8 cellular contexts compared by ENCODE assay signal in genomic region chr7:974820-975681, GRCh38. TPM values are rescaled to one million over a fixed set of nuclear protein-coding genes. Genes with fewer than 3 reads are reported as not detected.
DNase-seq lines count a peak whose midpoint lies in the region; ATAC-seq and TF ChIP-seq lines count a peak whose summit lies in the region.

Gene COX19 (minus strand): TSS chr7:975549. CDS start chr7:975509, 40 bp downstream.

- H3K9me3 ChIP-seq in DND-41 (ENCODE audit: insufficient read depth, low read length, severe bottlenecking) (no peaks in the 10 kb centered on the region), GM23248 (ENCODE audit: low read depth) (no peaks in the 10 kb centered on the region), neural cell (ENCODE audit: low read length) (no peaks in the 10 kb centered on the region)

- ATAC-seq in DND-41 (ENCODE audit: insufficient read depth, low read depth), result peak; percentile 90

- 1 to 2% methylated on average over 61 to 64 of the region's 78 CpGs for WGBS in GM23248 (ENCODE audit: low coverage in 1 of 2, low lambda C conversion rate in 2 of 2, missing lambda C conversion rate in 2 of 2), 2 experiments

- H3F3A ChIP-seq in GM23248 (ENCODE audit: insufficient read depth) (0 out of 2 replicates have a peak, but pooled peaks cover 5% of the 10 kb centered on the region), neural cell (ENCODE audit: insufficient read depth, low read length, poor library complexity, severe bottlenecking) (no peaks in the 10 kb centered on the region)

- H3K27ac ChIP-seq in DND-41 (ENCODE audit: low read length), result peak within 1 kb of the TSS; percentile 84
- peak within 1 kb of the TSS; percentile 94 for H3K27ac ChIP-seq in GM23248
- H3K27ac ChIP-seq in neural cell (ENCODE audit: low read length), result peak within 1 kb of the TSS; percentile 67

- in situ Hi-C loops in GM23248 (cut with MboI), result no loop called here

- H3K4me3 Mint-ChIP-seq in stimulated activated naive CD8-positive, alpha-beta T cell treated with anti-CD3 and anti-CD28 coated beads, Interleukin-15, Interleukin-2, amounts not matched to agents 100 ng/mL and 50 ng/mL, for 24 hours, result peak within 1 kb of the TSS; percentile 97

- peak within 1 kb of the TSS; percentile 93 for H3K9ac ChIP-seq in DND-41 (ENCODE audit: low read depth, low read length)
- H3K9ac ChIP-seq in GM23248, result peak within 1 kb of the TSS; percentile 95
- peak within 1 kb of the TSS; percentile 76 for H3K9ac ChIP-seq in neural cell (ENCODE audit: low read length)

- H3K9me2 ChIP-seq in GM23248 (ENCODE audit: insufficient read depth) (no peaks in the 10 kb centered on the region), neural cell (ENCODE audit: insufficient read depth, low read length) (no peaks in the 10 kb centered on the region)

- H3K4me1 ChIP-seq in DND-41 (ENCODE audit: insufficient read depth, low read length) (peaks cover 32% of the 10 kb centered on the region), GM23248 (ENCODE audit: insufficient read depth) (no peaks in the 10 kb centered on the region)

- H3K4me2 ChIP-seq in DND-41 (ENCODE audit: insufficient read depth, low read length), result peak within 1 kb of the TSS; percentile 81
- H3K4me2 ChIP-seq in GM23248 (ENCODE audit: unreplicated experiment), result peak within 1 kb of the TSS; percentile 98
- peak within 1 kb of the TSS; percentile 79 for H3K4me2 ChIP-seq in neural cell (ENCODE audit: low read length)

- H3K36me3 Mint-ChIP-seq in stimulated activated naive CD8-positive, alpha-beta T cell treated with anti-CD3 and anti-CD28 coated beads, Interleukin-15, Interleukin-2, amounts not matched to agents 100 ng/mL and 50 ng/mL, for 24 hours (ENCODE audit: low read depth), result peaks cover 25% of the 10 kb centered on the region

- peak within 1 kb of the TSS; percentile 96 for H3K27ac Mint-ChIP-seq in stimulated activated naive CD8-positive, alpha-beta T cell treated with anti-CD3 and anti-CD28 coated beads, Interleukin-15, Interleukin-2, amounts not matched to agents 100 ng/mL and 50 ng/mL, for 24 hours

- peak; percentile 14 for TF ChIP-seq RAD21 in neural cell (conservative IDR thresholded peaks at IDR 0.05)

- no peak for TF ChIP-seq EP300 in neural cell (conservative IDR thresholded peaks at IDR 0.05; ENCODE audit: poor library complexity, severe bottlenecking)

- no peak for TF ChIP-seq CTCF in DND-41 (IDR thresholded peaks at IDR 0.05; ENCODE audit: borderline replicate concordance, extremely low read depth, low read length, poor library complexity, severe bottlenecking)
- TF ChIP-seq CTCF in neural cell (IDR thresholded peaks at IDR 0.05; ENCODE audit: poor library complexity, severe bottlenecking), result no peak

- H3K27me3 ChIP-seq in DND-41 (ENCODE audit: insufficient read depth, low read length, poor library complexity) (no peaks in the 10 kb centered on the region), GM23248 (replicated peaks; ENCODE audit: insufficient read depth) (no peaks in the 10 kb centered on the region), neural cell (ENCODE audit: insufficient read depth, low read depth, low read length) (no peaks in the 10 kb centered on the region)

- H3K79me2 ChIP-seq in DND-41 (ENCODE audit: insufficient read depth, low read length) (peaks cover 51% of the 10 kb centered on the region), GM23248 (ENCODE audit: insufficient read depth) (peaks cover 49% of the 10 kb centered on the region), neural cell (replicated peaks; ENCODE audit: insufficient read depth, low read length) (peaks cover 15% of the 10 kb centered on the region)

- DNase-seq in DND-41 (peak; percentile 92), GM23248 (peak; percentile 97), Kasumi-1 (lab: John Stamatoyannopoulos, UW) (peak; percentile 32 to 36), SHP77 treated with DMSO at 0.1 percent for 48 hours (lab: John Stamatoyannopoulos, UW) (peak; percentile 65), fibroblast of the conjunctiva (ENCODE audit: low read depth) (peak; percentile 73)
- peak; percentile 89 for DNase-seq in activated effector memory CD4-positive, alpha-beta T cell treated with Interleukin-2 at 50 U/mL for 16 hours

- H4K20me1 ChIP-seq in DND-41 (ENCODE audit: insufficient read depth, low read length) (peaks cover 42% of the 10 kb centered on the region), GM23248 (ENCODE audit: insufficient read depth) (no peaks in the 10 kb centered on the region), neural cell (ENCODE audit: insufficient read depth) (no peaks in the 10 kb centered on the region)

- H3K4me3 ChIP-seq in DND-41 (ENCODE audit: low read depth in 1 of 2, low read length in 2 of 2), result peak within 1 kb of the TSS; percentile 77 to 79
- H3K4me3 ChIP-seq in GM23248, result peak within 1 kb of the TSS; percentile 85
- peak within 1 kb of the TSS; percentile 89 for H3K4me3 ChIP-seq in neural cell (ENCODE audit: low read length)

- no peaks in the 10 kb centered on the region for H3K27me3 Mint-ChIP-seq in stimulated activated naive CD8-positive, alpha-beta T cell treated with anti-CD3 and anti-CD28 coated beads, Interleukin-15, Interleukin-2, amounts not matched to agents 100 ng/mL and 50 ng/mL, for 24 hours

- H2AFZ ChIP-seq in DND-41 (ENCODE audit: low read depth, low read length) (peak within 1 kb of the TSS; percentile 94), GM23248 (peak within 1 kb of the TSS; percentile 93), neural cell (ENCODE audit: low read depth, low read length) (peak within 1 kb of the TSS; percentile 80)

- peaks cover 30% of the 10 kb centered on the region for H3K36me3 ChIP-seq in DND-41 (ENCODE audit: insufficient read depth, low read length)
- peaks cover 14% of the 10 kb centered on the region; the same call in 1 of the 2 replicates for H3K36me3 ChIP-seq in GM23248 (ENCODE audit: low read depth)
- no peaks in the 10 kb centered on the region for H3K36me3 ChIP-seq in neural cell (ENCODE audit: insufficient read depth, low read length)

- H3K4me1 Mint-ChIP-seq in stimulated activated naive CD8-positive, alpha-beta T cell treated with anti-CD3 and anti-CD28 coated beads, Interleukin-15, Interleukin-2, amounts not matched to agents 100 ng/mL and 50 ng/mL, for 24 hours (ENCODE audit: low read depth), result peaks cover 28% of the 10 kb centered on the region

- H3K9me3 Mint-ChIP-seq in stimulated activated naive CD8-positive, alpha-beta T cell treated with anti-CD3 and anti-CD28 coated beads, Interleukin-15, Interleukin-2, amounts not matched to agents 100 ng/mL and 50 ng/mL, for 24 hours, result no peaks in the 10 kb centered on the region

TF ChIP-seq in neural cell, 6 proteins besides CTCF, POLR2A, EP300 and RAD21:
- TF ChIP-seq REST (IDR thresholded peaks at IDR 0.05; ENCODE audit: borderline replicate concordance) (peak; percentile 29), MXI1 (conservative IDR thresholded peaks at IDR 0.05; ENCODE audit: poor library complexity, severe bottlenecking) (peak; percentile 59), SMC3 (conservative IDR thresholded peaks at IDR 0.05; ENCODE audit: poor library complexity) (no peak), EZH2 (IDR thresholded peaks at IDR 0.05; ENCODE audit: borderline replicate concordance, insufficient read depth, low read length, poor library complexity, severe bottlenecking) (no peak), TAF1 (IDR thresholded peaks at IDR 0.05; ENCODE audit: low read depth) (peak; percentile 68), POLR2AphosphoS5 (IDR thresholded peaks at IDR 0.05) (peak; percentile 90)

RNA-seq across cellular contexts. Expression of gene COX19, which starts in this region (rescaled TPM):
- 5.5 and 5.6 TPM in 2 replicates for total RNA-seq in GM23248 (2014; rRNA removed; shearing (Covaris generic))
- polyA plus RNA-seq in GM23248 (2016; fragmentation: Nextera tagmentation; extraction: Ambion mirVana), result 9.5 and 9.9 TPM in 2 replicates
- polyA plus RNA-seq in neural cell, result 16.0 and 25.9 TPM in 2 replicates
- 18.6 and 21.9 TPM in 2 replicates for polyA minus RNA-seq in neural cell

Comparison
In these comparisons a context has a peak if more than half of its experiments do, and no peak if none do; other contexts are left out.
1. Peak in every context shown above with its lines: DNase-seq, ATAC-seq, H3K4me3 ChIP-seq and H3K27ac ChIP-seq.
2. DNase-seq: peak in every context shown above with its lines; median percentile 97 in GM23248; 92 in DND-41; 89 in activated effector memory CD4-positive, alpha-beta T cell treated with Interleukin-2 at 50 U/mL for 16 hours; 73 in fibroblast of the conjunctiva; 65 in SHP77 treated with DMSO at 0.1 percent for 48 hours; 34 in Kasumi-1.